11 cellular contexts compared by ENCODE assay signal in the genomic region with DNA sequence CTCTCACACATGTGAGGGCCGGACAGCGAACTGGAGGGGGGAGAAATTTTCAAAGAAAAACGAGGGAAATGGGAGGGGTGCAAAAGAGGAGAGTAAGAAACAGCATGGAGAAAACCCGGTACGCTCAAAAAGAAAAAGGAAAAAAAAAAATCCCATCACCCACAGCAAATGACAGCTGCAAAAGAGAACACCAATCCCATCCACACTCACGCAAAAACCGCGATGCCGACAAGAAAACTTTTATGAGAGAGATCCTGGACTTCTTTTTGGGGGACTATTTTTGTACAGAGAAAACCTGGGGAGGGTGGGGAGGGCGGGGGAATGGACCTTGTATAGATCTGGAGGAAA. TPM values are rescaled to one million over a fixed set of nuclear protein-coding genes. Genes with fewer than 3 reads are reported as not detected.
DNase-seq lines count a peak whose midpoint lies in the region; ATAC-seq and TF ChIP-seq lines count a peak whose summit lies in the region.
"Had no signal": no experiment of that assay in that cellular context is flagged by ENCODE, and none has a peak within 500 bp of the region (broad histone marks: within the 10 kb centered on the region; RNA-seq: fewer than 3 reads in every experiment).

No MANE protein-coding gene starts in this region.

- TF ChIP-seq CTCF in A673 (conservative IDR thresholded peaks at IDR 0.05; ENCODE audit: low read depth, low read length) = no peak
- no peak for TF ChIP-seq CTCF in astrocyte of the cerebellum (IDR thresholded peaks at IDR 0.05; ENCODE audit: low read depth, low read length, missing control alignments)

- H3K9me3 ChIP-seq in A673 (ENCODE audit: low read depth, low read length, poor library complexity, severe bottlenecking) = no peaks in the 10 kb centered on the region
- peaks cover 6% of the 10 kb centered on the region for H3K9me3 ChIP-seq in HAP-1

- no TSS peak for BruUV-seq in A673 (replicated peaks; lab: Mats Ljungman, UMichigan)

- DNase-seq in A673 (ENCODE audit: low spot score) (peak; percentile 49), HAP-1 (ENCODE audit: low spot score in 2 of 2) (no peak), astrocyte of the cerebellum (ENCODE audit: low read depth) (no peak)
- DNase-seq in stimulated activated CD4-positive, alpha-beta T cell treated with anti-CD3 and anti-CD28 coated beads, Interleukin-2, amount 100 ng/mL, for 48 hours = no peak
- no peak for DNase-seq in activated CD8-positive, alpha-beta memory T cell treated with anti-CD3 and anti-CD28 coated beads, Interleukin-2, amount 50 U/mL, for 4 hours
- DNase-seq: activated CD4-positive, alpha-beta T cell treated with anti-CD3 and anti-CD28 coated beads for 4 hours had no signal

- intact Hi-C loops in A673 (cut with micrococcal nuclease; ENCODE audit: unreplicated experiment) = loop anchor here (5.0 to 10.0 kb wide), 2 partner anchors 179 to 652 kb away; no protein-coding TSS in a partner anchor

- peak overlapping the region; percentile 78 for H3K4me3 ChIP-seq in A673 (ENCODE audit: low read depth, low read length, poor library complexity, severe bottlenecking)
- H3K4me3 ChIP-seq in HAP-1 = peak overlapping the region; percentile 64
- H3K4me3 ChIP-seq in astrocyte of the cerebellum (ENCODE audit: low read depth, low read length) = peak overlapping the region; percentile 81
- H3K4me3 ChIP-seq: GM12878 had no signal

- H3K36me3 ChIP-seq in A673 (ENCODE audit: insufficient read depth, low read length, poor library complexity, severe bottlenecking) (peaks cover 6% of the 10 kb centered on the region), HAP-1 (replicated peaks) (peaks cover 9% of the 10 kb centered on the region)

- in situ Hi-C loops in HAP-1 (cut with MboI; ENCODE audit: low sequenced_read_pairs) (loop anchor here (25.0 kb wide), 2 partner anchors 424 to 549 kb away; no protein-coding TSS in a partner anchor), astrocyte of the cerebellum (cut with HindIII; ENCODE audit: low sequenced_read_pairs) (no loop called here)

- no peak for ATAC-seq in activated CD4-positive, CD25-positive, alpha-beta regulatory T cell treated with anti-CD3 and anti-CD28 coated beads, Interleukin-2, amount 50 U/mL, for 24 hours
- no peak for ATAC-seq in GM18870 (IDR thresholded peaks at IDR 0.05; ENCODE audit: unreplicated experiment)

- POLR2A ChIA-PET in A673 (lab: Charles Lee; ENCODE audit: low non-redundant PET) = interaction anchor here (0.6 kb wide), 1 partner anchor 973 kb away, joined by 4 read pairs; no protein-coding TSS in a partner anchor

- H3K27me3 ChIP-seq in A673 (replicated peaks; ENCODE audit: insufficient read depth, low read depth, low read length, poor library complexity) (no peaks in the 10 kb centered on the region), HAP-1 (ENCODE audit: low read depth) (no peaks in the 10 kb centered on the region), layer of hippocampus (ENCODE audit: control insufficient read depth, insufficient read depth, low read length) (peaks cover 14% of the 10 kb centered on the region)

- H3K27ac ChIP-seq in A673 (ENCODE audit: low read depth, low read length, poor library complexity, severe bottlenecking) (peak overlapping the region; percentile 86), layer of hippocampus (ENCODE audit: low read depth, low read length) (peak overlapping the region; percentile 83)

- CTCF ChIA-PET in A673 (lab: Charles Lee) = interaction anchor here (0.8 kb wide), 1 partner anchor 13 kb away, joined by 3 read pairs; no protein-coding TSS in a partner anchor

- H3K4me1 ChIP-seq in A673 (ENCODE audit: insufficient read depth, low read length, poor library complexity, severe bottlenecking) (peaks cover 47% of the 10 kb centered on the region), HAP-1 (peaks cover 46% of the 10 kb centered on the region)

RNA-seq across cellular contexts. Expression of gene SOX2, which starts 1.5 kb away (rescaled TPM):
- 62.0 and 64.3 TPM in 2 replicates for total RNA-seq in A673 (2021)
- total RNA-seq: mammary epithelial cell had no signal
